In the genomic region with DNA sequence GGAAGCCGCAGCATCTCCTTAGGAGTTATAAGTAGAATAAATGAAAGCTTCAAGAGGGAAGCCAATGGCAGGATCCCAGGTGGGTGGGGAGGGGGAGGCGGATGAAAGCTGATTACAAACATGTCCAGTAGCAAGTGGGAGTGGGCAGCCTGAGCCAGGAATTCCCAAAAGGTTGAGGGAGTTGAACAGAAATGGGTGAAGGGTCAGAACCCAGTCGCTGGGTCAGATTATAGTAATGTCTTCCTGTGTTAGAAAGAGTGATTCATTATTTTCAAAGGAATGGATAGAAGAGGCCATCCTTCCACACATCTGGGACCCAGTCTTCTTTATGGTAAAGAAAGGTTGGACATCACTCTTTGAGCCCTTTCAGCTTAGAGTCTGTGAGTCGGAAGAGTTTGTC, we compare ENCODE assay signal across 14 cellular contexts. TPM values are rescaled to one million over a fixed set of nuclear protein-coding genes. Genes with fewer than 3 reads are reported as not detected.
DNase-seq lines count a peak whose midpoint lies in the region; ATAC-seq and TF ChIP-seq lines count a peak whose summit lies in the region.
"Had no signal": no experiment of that assay in that cellular context is flagged by ENCODE, and none has a peak within 500 bp of the region (broad histone marks: within the 10 kb centered on the region; RNA-seq: fewer than 3 reads in every experiment).

No MANE protein-coding gene starts in this region.

- CTCF ChIA-PET in OCI-LY7 (lab: Charles Lee; ENCODE audit: unreplicated experiment) = no interaction called here

- H2AFZ ChIP-seq in OCI-LY7 (ENCODE audit: low read length) = no peak overlapping the region

- H3K27ac ChIP-seq in transverse colon (peak overlapping the region in 3 of 4 donors; percentile 23 to 54 (median 52)), OCI-LY7 (ENCODE audit: low read depth, low read length, poor library complexity, severe bottlenecking) (no peak overlapping the region)
- H3K27ac ChIP-seq: ovary had no signal

- peaks cover 0 to 10% (median 5%) of the 10 kb centered on the region in 4 donors for H3K4me1 ChIP-seq in transverse colon
- no peaks in the 10 kb centered on the region for H3K4me1 ChIP-seq in OCI-LY7 (ENCODE audit: insufficient read depth, low read length, poor library complexity, severe bottlenecking)

- no peaks in the 10 kb centered on the region for H3K36me3 ChIP-seq in transverse colon
- no peaks in the 10 kb centered on the region for H3K36me3 ChIP-seq in OCI-LY7 (ENCODE audit: insufficient read depth, low read length)
- H3K36me3 ChIP-seq: ovary had no signal

- no peak overlapping the region for H3K4me2 ChIP-seq in OCI-LY7 (ENCODE audit: low read length)

- in situ Hi-C loops in transverse colon (cut with MboI; ENCODE audit: low pct_ligation_motif_present in 1 of 4, low pct_unique_long_range_greater_than_20kb in 1 of 4, low sequenced_read_pairs in 3 of 4) = no loop called here

- H4K20me1 ChIP-seq in OCI-LY7 (ENCODE audit: insufficient read depth, low read length) = no peaks in the 10 kb centered on the region

- H3K4me3 Mint-ChIP-seq in brain (no peak overlapping the region), mesothelial cell of epicardium (no peak overlapping the region)
- H3K4me3 Mint-ChIP-seq: activated CD4-positive, alpha-beta memory T cell treated with anti-CD3 and anti-CD28 coated beads for 36 hours; activated T-helper 17 cell treated with anti-CD3 and anti-CD28 coated beads, Interleukin-2, amount 50 U/mL, for 72 hours; CD4-positive, alpha-beta T cell had no signal

- H3K27me3 ChIP-seq in transverse colon = no peaks in the 10 kb centered on the region
- H3K27me3 ChIP-seq: ovary had no signal

- H3K27me3 Mint-ChIP-seq in brain (no peaks in the 10 kb centered on the region), mesothelial cell of epicardium (ENCODE audit: low read depth) (no peaks in the 10 kb centered on the region)
- H3K27me3 Mint-ChIP-seq: activated CD4-positive, alpha-beta memory T cell treated with anti-CD3 and anti-CD28 coated beads for 36 hours; activated T-helper 17 cell treated with anti-CD3 and anti-CD28 coated beads, Interleukin-2, amount 50 U/mL, for 72 hours had no signal

- TF ChIP-seq EP300 in transverse colon (IDR thresholded peaks at IDR 0.05; ENCODE audit: low read depth) = no peak

- H3K9me3 Mint-ChIP-seq in brain (no peaks in the 10 kb centered on the region), mesothelial cell of epicardium (no peaks in the 10 kb centered on the region)
- H3K9me3 Mint-ChIP-seq: activated CD4-positive, alpha-beta memory T cell treated with anti-CD3 and anti-CD28 coated beads for 36 hours; activated T-helper 17 cell treated with anti-CD3 and anti-CD28 coated beads, Interleukin-2, amount 50 U/mL, for 72 hours; CD4-positive, alpha-beta T cell had no signal

- DNase-seq in HT1080 (ENCODE audit: low read depth) (peak; percentile 46), mesothelial cell of epicardium (ENCODE audit: low spot score in 2 of 2, unreplicated experiment in 2 of 2) (no peak), transverse colon (no peak), left ventricle myocardium superior (no peak), OCI-LY7 (ENCODE audit: low spot score) (no peak)
- DNase-seq: activated CD4-positive, alpha-beta memory T cell treated with anti-CD3 and anti-CD28 coated beads for 36 hours; CD4-positive, alpha-beta T cell; KG1; NCI-H2029 had no signal

- no peak for ATAC-seq in left ventricle myocardium superior
- no peak for ATAC-seq in HG03342 (IDR thresholded peaks at IDR 0.05; ENCODE audit: unreplicated experiment)
- ATAC-seq: activated T-helper 17 cell treated with anti-CD3 and anti-CD28 coated beads, Interleukin-2, amount 50 U/mL, for 72 hours had no signal

- H3K9me3 ChIP-seq in transverse colon = no peaks in the 10 kb centered on the region
- H3K9me3 ChIP-seq in OCI-LY7 (ENCODE audit: low read length) = no peaks in the 10 kb centered on the region
- H3K9me3 ChIP-seq: ovary had no signal

- no peak overlapping the region for H3K4me3 ChIP-seq in transverse colon
- no peak overlapping the region for H3K4me3 ChIP-seq in OCI-LY7 (ENCODE audit: low read depth, low read length, poor library complexity, severe bottlenecking)
- H3K4me3 ChIP-seq: ovary had no signal

- no TSS peak for BruUV-seq in OCI-LY7 (replicated peaks; lab: Mats Ljungman, UMichigan)

- H3K27ac Mint-ChIP-seq in brain = peak overlapping the region in 3 of 5 experiments; percentile 32 to 80 (median 41)
- H3K27ac Mint-ChIP-seq in mesothelial cell of epicardium = peak overlapping the region; percentile 34
- H3K27ac Mint-ChIP-seq: activated CD4-positive, alpha-beta memory T cell treated with anti-CD3 and anti-CD28 coated beads for 36 hours; activated T-helper 17 cell treated with anti-CD3 and anti-CD28 coated beads, Interleukin-2, amount 50 U/mL, for 72 hours; CD4-positive, alpha-beta T cell had no signal

- peaks cover 33% of the 10 kb centered on the region for H3K4me1 Mint-ChIP-seq in brain
- H3K4me1 Mint-ChIP-seq in mesothelial cell of epicardium = peaks cover 19% of the 10 kb centered on the region
- H3K4me1 Mint-ChIP-seq: activated T-helper 17 cell treated with anti-CD3 and anti-CD28 coated beads, Interleukin-2, amount 50 U/mL, for 72 hours had no signal

- TF ChIP-seq CTCF in brain (conservative IDR thresholded peaks at IDR 0.05) = no peak
- no peak for TF ChIP-seq CTCF in mesothelial cell of epicardium (IDR thresholded peaks at IDR 0.05; ENCODE audit: unreplicated experiment)
- no peak for TF ChIP-seq CTCF in transverse colon (IDR thresholded peaks at IDR 0.05)
- TF ChIP-seq CTCF in OCI-LY7 (conservative IDR thresholded peaks at IDR 0.05; ENCODE audit: low read length) = no peak

- no peaks in the 10 kb centered on the region for H3K9me2 ChIP-seq in OCI-LY7 (ENCODE audit: insufficient read depth, low read length)

- POLR2A ChIA-PET in OCI-LY7 (lab: Charles Lee) = interaction anchor here (0.7 kb wide), 1 partner anchor 14 kb away, joined by 3 read pairs; no protein-coding TSS in a partner anchor

- H3K36me3 Mint-ChIP-seq in brain (no peaks in the 10 kb centered on the region), mesothelial cell of epicardium (no peaks in the 10 kb centered on the region)
- H3K36me3 Mint-ChIP-seq: activated CD4-positive, alpha-beta memory T cell treated with anti-CD3 and anti-CD28 coated beads for 36 hours had no signal

- TF ChIP-seq POLR2A in transverse colon (IDR thresholded peaks at IDR 0.05) = no peak

- no peaks in the 10 kb centered on the region for H3K79me2 ChIP-seq in OCI-LY7 (ENCODE audit: insufficient read depth, low read depth, low read length)

- intact Hi-C loops in transverse colon (cut with DNase I; ENCODE audit: low total_unique reads) = no loop called here
- intact Hi-C loops in left ventricle myocardium superior (cut with micrococcal nuclease) = no loop called here
- intact Hi-C loops in OCI-LY7 (cut with micrococcal nuclease; ENCODE audit: unreplicated experiment) = no loop called here

- 87 to 90% methylated on average over 4 of the region's 4 CpGs for WGBS in transverse colon (ENCODE audit: low coverage in 1 of 2), 2 donors

RNA-seq across cellular contexts. Expression of a gene that starts 41.0 kb away (rescaled TPM):
- not detected in 2 replicates for total RNA-seq in HT1080 (2014; rRNA removed; shearing (Covaris generic))
- not detected in 2 replicates for polyA plus RNA-seq in HT1080 (2015; cell fraction: cytosol; rRNA removed)
- not detected in 2 replicates for polyA plus RNA-seq in HT1080 (2015; cell fraction: nucleus; rRNA removed)
- 25.1 TPM for polyA plus RNA-seq in brain (ENCODE audit: insufficient read depth, low read depth, low replicate concordance)
- total RNA-seq in mesothelial cell of epicardium (7.0 to 7.9 TPM (median 7.1 TPM) in 3 replicates), transverse colon (1 to 10 TPM in 3 of 4 donors, not detected in 1; 3.4 to 6.4 (median 5.2) TPM), left ventricle myocardium superior (28.2 TPM), OCI-LY7 (2022) (not detected in 2 replicates)
- not detected in 2 replicates for total RNA-seq in OCI-LY7 (2014; rRNA removed; shearing (Covaris generic))
- total RNA-seq: G401 had no signal

RNA-seq across cellular contexts. Expression of a gene that starts 56.7 kb away (rescaled TPM):
- 27.6 and 28.2 TPM in 2 replicates for total RNA-seq in HT1080 (2014; rRNA removed; shearing (Covaris generic))
- 30.5 and 31.4 TPM in 2 replicates for polyA plus RNA-seq in HT1080 (2015; cell fraction: cytosol; rRNA removed)
- 15.6 and 28.1 TPM in 2 replicates for polyA plus RNA-seq in HT1080 (2015; cell fraction: nucleus; rRNA removed)
- 30.5 TPM for polyA plus RNA-seq in brain (ENCODE audit: insufficient read depth, low read depth, low replicate concordance)
- total RNA-seq in mesothelial cell of epicardium (33.1 to 34.5 TPM (median 33.8 TPM) in 3 replicates), transverse colon (10 to 100 TPM; 14.6 to 85.4 (median 44.3) TPM), left ventricle myocardium superior (25.0 TPM), OCI-LY7 (2022) (not detected in 2 replicates)
- total RNA-seq in OCI-LY7 (2014; rRNA removed; shearing (Covaris generic)) = not detected in 2 replicates

Comparison
In these comparisons a context has a peak if more than half of its experiments do, and no peak if none do; other contexts are left out.
1. RNA of a gene that starts 56.7 kb away (total RNA-seq): 14.6 to 85.4 TPM in transverse colon, 33.1 to 34.5 TPM in mesothelial cell of epicardium, 27.6 to 28.2 TPM in HT1080 and 25.0 TPM in left ventricle myocardium superior (single experiment); not detected in OCI-LY7; every median in the first group is over 10 times any median in the second.